In genomic region chr3:13116426-13116825, GRCh38 we compare ENCODE assay signal across 16 cellular contexts. TPM values are rescaled to one million over a fixed set of nuclear protein-coding genes. Genes with fewer than 3 reads are reported as not detected.
DNase-seq lines count a peak whose midpoint lies in the region; ATAC-seq and TF ChIP-seq lines count a peak whose summit lies in the region.
"Had no signal": no experiment of that assay in that cellular context is flagged by ENCODE, and none has a peak within 500 bp of the region (broad histone marks: within the 10 kb centered on the region; RNA-seq: fewer than 3 reads in every experiment).

No MANE protein-coding gene starts in this region.

- no peaks in the 10 kb centered on the region for H3K36me3 Mint-ChIP-seq in naive B cell
- no peaks in the 10 kb centered on the region for H3K36me3 Mint-ChIP-seq in activated CD4-positive, alpha-beta memory T cell treated with anti-CD3 and anti-CD28 coated beads, Interleukin-2, amount 10 ng/mL, durations not matched to agents 7 days and 5 days (ENCODE audit: low read depth)
- H3K36me3 Mint-ChIP-seq: CD4-positive, alpha-beta memory T cell had no signal

- no peaks in the 10 kb centered on the region for H3K9me3 Mint-ChIP-seq in naive B cell
- H3K9me3 Mint-ChIP-seq in activated CD4-positive, alpha-beta memory T cell treated with anti-CD3 and anti-CD28 coated beads, Interleukin-2, amount 10 ng/mL, durations not matched to agents 7 days and 5 days = no peaks in the 10 kb centered on the region
- H3K9me3 Mint-ChIP-seq: H9 had no signal

- CTCF ChIA-PET in activated CD4-positive, alpha-beta memory T cell treated with anti-CD3 and anti-CD28 coated beads, Interleukin-2, amount 10 ng/mL, durations not matched to agents 7 days and 5 days (lab: Charles Lee) = no interaction called here

- H3K9me3 ChIP-seq in spleen = no peaks in the 10 kb centered on the region

- no peak for ATAC-seq in Right ventricle myocardium inferior
- no peak for ATAC-seq in left cardiac atrium
- no peak for ATAC-seq in naive B cell (ENCODE audit: low read depth in 2 of 2)
- no peak for ATAC-seq in HG03159 (IDR thresholded peaks at IDR 0.05; ENCODE audit: unreplicated experiment)

- intact Hi-C loops in Right ventricle myocardium inferior (cut with DNase I) (no loop called here), left cardiac atrium (cut with DNase I) (no loop called here), spleen (cut with DNase I; ENCODE audit: low total_unique reads) (no loop called here)

- no peaks in the 10 kb centered on the region for H3K36me3 ChIP-seq in spleen

- H3K4me1 ChIP-seq in spleen = peaks cover 3 to 28% (median 10%) of the 10 kb centered on the region in 6 donors

- peak overlapping the region in 5 of 6 donors; percentile 12 to 98 (median 76) for H3K27ac Mint-ChIP-seq in naive B cell
- no peak overlapping the region for H3K27ac Mint-ChIP-seq in activated CD4-positive, alpha-beta memory T cell treated with anti-CD3 and anti-CD28 coated beads, Interleukin-2, amount 10 ng/mL, durations not matched to agents 7 days and 5 days
- H3K27ac Mint-ChIP-seq: H9 had no signal

- H3K27ac ChIP-seq in VCaP (peak overlapping the region; percentile 100; the same call in 1 of the 2 replicates), spleen (no peak overlapping the region)
- H3K27ac ChIP-seq: C4-2B had no signal

- H3K4me1 Mint-ChIP-seq in naive B cell = peaks cover 33 to 60% (median 59%) of the 10 kb centered on the region in 3 donors
- H3K4me1 Mint-ChIP-seq in activated CD4-positive, alpha-beta memory T cell treated with anti-CD3 and anti-CD28 coated beads, Interleukin-2, amount 10 ng/mL, durations not matched to agents 7 days and 5 days = no peaks in the 10 kb centered on the region
- H3K4me1 Mint-ChIP-seq: CD4-positive, alpha-beta memory T cell had no signal

- peaks cover 0 to 6% (median 0%) of the 10 kb centered on the region in 7 donors for H3K27me3 ChIP-seq in spleen (replicated peaks in 1 of 7)

- WGBS in spleen, 5 donors = 76 to 88% (median 84%) methylated on average over 8 of the region's 8 CpGs

- peak; percentile 58 for DNase-seq in Right ventricle myocardium inferior (ENCODE audit: missing footprints)
- no peak for DNase-seq in left cardiac atrium
- no peak for DNase-seq in naive B cell
- no peak for DNase-seq in activated CD4-positive, alpha-beta memory T cell treated with anti-CD3 and anti-CD28 coated beads, Interleukin-2, amount 10 ng/mL, durations not matched to agents 7 days and 5 days
- no peak for DNase-seq in spleen
- DNase-seq: ACHN; CD4-positive, alpha-beta memory T cell; DMS153; DMS79 treated with DMSO at 0.1 percent for 48 hours; EL; GOT3; H9; IMR-90 had no signal

- no peak overlapping the region for H3K4me3 ChIP-seq in spleen

- TF ChIP-seq POLR2A in spleen (IDR thresholded peaks at IDR 0.05) = no peak

- POLR2A ChIA-PET in activated CD4-positive, alpha-beta memory T cell treated with anti-CD3 and anti-CD28 coated beads, Interleukin-2, amount 10 ng/mL, durations not matched to agents 7 days and 5 days (lab: Charles Lee) = no interaction called here

- peaks cover 0 to 3% (median 0%) of the 10 kb centered on the region in 3 donors for H3K27me3 Mint-ChIP-seq in naive B cell
- peaks cover 9% of the 10 kb centered on the region for H3K27me3 Mint-ChIP-seq in activated CD4-positive, alpha-beta memory T cell treated with anti-CD3 and anti-CD28 coated beads, Interleukin-2, amount 10 ng/mL, durations not matched to agents 7 days and 5 days

- H3K4me3 Mint-ChIP-seq in naive B cell = peak overlapping the region in 5 of 8 donors; percentile 2 to 54 (median 24)
- H3K4me3 Mint-ChIP-seq in activated CD4-positive, alpha-beta memory T cell treated with anti-CD3 and anti-CD28 coated beads, Interleukin-2, amount 10 ng/mL, durations not matched to agents 7 days and 5 days = no peak overlapping the region
- H3K4me3 Mint-ChIP-seq: CD4-positive, alpha-beta memory T cell; H9 had no signal

- TF ChIP-seq CTCF in VCaP (conservative IDR thresholded peaks at IDR 0.05) (no peak), spleen (IDR thresholded peaks at IDR 0.05 in 8 of 11, conservative IDR thresholded peaks at IDR 0.05 in 3 of 11) (no peak)

RNA-seq across cellular contexts. Expression of gene IQSEC1, which starts 43.2 kb away (rescaled TPM):
- total RNA-seq in Right ventricle myocardium inferior (81.2 TPM), left cardiac atrium (10 to 100 TPM; 58.8 to 73.7 TPM), spleen (100 to 1,000 TPM; 107 to 170 (median 123) TPM)
- polyA plus RNA-seq in naive B cell (ENCODE audit: low read depth in 6 of 6) (10 to 100 TPM; 14.6 to 73.4 (median 36.9) TPM), spleen (10 to 100 TPM; 23.0 to 39.1 (median 38.7) TPM)
- total RNA-seq in activated CD4-positive, alpha-beta memory T cell treated with anti-CD3 and anti-CD28 coated beads, Interleukin-2, amount 10 ng/mL, durations not matched to agents 7 days and 5 days = 100 to 1,000 TPM in 1 of 2 experiments, 10 to 100 TPM in 1; 99.8 to 100 TPM
